ENCODE assay signal across 18 cellular contexts in genomic region chr10:66234872-66235271, GRCh38.
"Had no signal": no experiment of that assay in that cellular context is flagged by ENCODE, and none has a peak within 500 bp of the region (broad histone marks: within the 10 kb centered on the region; RNA-seq: fewer than 3 reads in every experiment).

No MANE protein-coding gene starts in this region.

- H3K4me2 ChIP-seq: hepatocyte had no signal

- H3K36me3 ChIP-seq: colonic mucosa, left lung, tibial nerve had no signal

- DNase-seq: activated CD4-positive, alpha-beta memory T cell treated with anti-CD3 and anti-CD28 coated beads for 36 hours; activated CD8-positive, alpha-beta memory T cell treated with anti-CD3 and anti-CD28 coated beads, Interleukin-2, amount 10 ng/mL, durations not matched to agents 7 days and 5 days; activated naive CD4-positive, alpha-beta T cell treated with anti-CD3 and anti-CD28 coated beads for 36 hours; activated T-cell treated with anti-CD3 and anti-CD28 coated beads, Interleukin-2, amount 50 U/mL, for 1 hour; caudate nucleus; colonic mucosa; islet precursor cell; left lung; mucosa of descending colon; naive thymus-derived CD4-positive, alpha-beta T cell; posterior cingulate gyrus; retina; stimulated activated CD4-positive, alpha-beta T cell treated with anti-CD3 and anti-CD28 coated beads, Interleukin-2, amount 100 ng/mL, for 48 hours; stimulated activated naive B cell treated with anti-CD40 and anti-IgM and Interleukin-4, amounts not matched to agents 10 μg/mL and 1 μg/mL and 100 μg/mL, for 72 hours had no signal

- H3K4me3 ChIP-seq: colonic mucosa, hepatocyte, left lung, mucosa of descending colon, tibial nerve had no signal

- H3K27ac ChIP-seq: colonic mucosa, hepatocyte, left lung, tibial nerve, VCaP had no signal

- H3K36me3 Mint-ChIP-seq: activated CD4-positive, alpha-beta memory T cell treated with anti-CD3 and anti-CD28 coated beads for 36 hours; activated CD8-positive, alpha-beta memory T cell treated with anti-CD3 and anti-CD28 coated beads, Interleukin-2, amount 10 ng/mL, durations not matched to agents 7 days and 5 days; stimulated activated naive B cell treated with anti-CD40 and anti-IgM and Interleukin-4, amounts not matched to agents 10 μg/mL and 1 μg/mL and 100 μg/mL, for 72 hours had no signal

- ATAC-seq: activated CD8-positive, alpha-beta memory T cell treated with anti-CD3 and anti-CD28 coated beads, Interleukin-2, amount 10 ng/mL, durations not matched to agents 7 days and 5 days; left lung; mucosa of descending colon; naive thymus-derived CD4-positive, alpha-beta T cell; stimulated activated naive B cell treated with anti-CD40 and anti-IgM and Interleukin-4, amounts not matched to agents 10 μg/mL and 1 μg/mL and 100 μg/mL, for 72 hours had no signal

- H3K4me1 ChIP-seq: colonic mucosa, left lung, tibial nerve had no signal

- H3K27ac Mint-ChIP-seq: activated CD4-positive, alpha-beta memory T cell treated with anti-CD3 and anti-CD28 coated beads for 36 hours; activated CD8-positive, alpha-beta memory T cell treated with anti-CD3 and anti-CD28 coated beads, Interleukin-2, amount 10 ng/mL, durations not matched to agents 7 days and 5 days; activated naive CD4-positive, alpha-beta T cell treated with anti-CD3 and anti-CD28 coated beads for 36 hours; activated T-helper 2 cell treated with anti-CD3 and anti-CD28 coated beads, Interferon-gamma antibody, Interleukin-2, Interleukin-4, amounts not matched to agents 10 μg/mL and 5 μg/mL and 100 μg/mL, durations not matched to agents 14 hours and 24 hours and 36 hours; naive thymus-derived CD4-positive, alpha-beta T cell; stimulated activated naive B cell treated with anti-CD40 and anti-IgM and Interleukin-4, amounts not matched to agents 10 μg/mL and 1 μg/mL and 100 μg/mL, for 72 hours had no signal

- H3K27me3 Mint-ChIP-seq: activated CD4-positive, alpha-beta memory T cell treated with anti-CD3 and anti-CD28 coated beads for 36 hours; activated CD8-positive, alpha-beta memory T cell treated with anti-CD3 and anti-CD28 coated beads, Interleukin-2, amount 10 ng/mL, durations not matched to agents 7 days and 5 days; naive thymus-derived CD4-positive, alpha-beta T cell; stimulated activated naive B cell treated with anti-CD40 and anti-IgM and Interleukin-4, amounts not matched to agents 10 μg/mL and 1 μg/mL and 100 μg/mL, for 72 hours had no signal

- H3K4me1 Mint-ChIP-seq: activated CD8-positive, alpha-beta memory T cell treated with anti-CD3 and anti-CD28 coated beads, Interleukin-2, amount 10 ng/mL, durations not matched to agents 7 days and 5 days; naive thymus-derived CD4-positive, alpha-beta T cell; stimulated activated naive B cell treated with anti-CD40 and anti-IgM and Interleukin-4, amounts not matched to agents 10 μg/mL and 1 μg/mL and 100 μg/mL, for 72 hours had no signal

- H3K79me2 ChIP-seq: hepatocyte had no signal

- H3K9me3 ChIP-seq: colonic mucosa had no signal

- H3K4me3 Mint-ChIP-seq: activated CD4-positive, alpha-beta memory T cell treated with anti-CD3 and anti-CD28 coated beads for 36 hours; activated CD8-positive, alpha-beta memory T cell treated with anti-CD3 and anti-CD28 coated beads, Interleukin-2, amount 10 ng/mL, durations not matched to agents 7 days and 5 days; activated naive CD4-positive, alpha-beta T cell treated with anti-CD3 and anti-CD28 coated beads for 36 hours; naive thymus-derived CD4-positive, alpha-beta T cell; stimulated activated naive B cell treated with anti-CD40 and anti-IgM and Interleukin-4, amounts not matched to agents 10 μg/mL and 1 μg/mL and 100 μg/mL, for 72 hours had no signal

- H2AFZ ChIP-seq: hepatocyte had no signal

- H3K27me3 ChIP-seq: colonic mucosa, hepatocyte, left lung, tibial nerve had no signal
